Comparison of ENCODE assay signal across 26 cellular contexts in the genomic region with DNA sequence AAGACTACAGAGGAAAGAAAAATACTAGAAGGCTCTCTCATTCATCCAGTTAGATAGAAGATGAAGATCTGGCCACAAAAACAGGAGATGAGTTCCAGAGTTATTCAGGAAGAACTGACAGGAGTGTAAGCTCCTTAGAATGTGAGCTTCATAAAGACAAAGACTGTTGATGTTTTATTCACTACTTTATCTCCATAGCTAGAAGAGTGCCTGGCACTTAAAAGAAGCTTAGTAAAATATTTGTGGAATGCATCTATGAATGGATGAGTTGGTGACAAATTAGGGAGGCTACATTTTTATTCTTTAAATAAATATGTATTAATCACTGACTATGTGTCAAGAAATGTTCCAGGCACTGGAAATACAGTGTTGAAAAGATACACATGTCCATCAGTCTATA. TPM values are rescaled to one million over a fixed set of nuclear protein-coding genes. Genes with fewer than 3 reads are reported as not detected.
DNase-seq lines count a peak whose midpoint lies in the region; ATAC-seq, FAIRE-seq and TF ChIP-seq lines count a peak whose summit lies in the region.
"Had no signal": no experiment of that assay in that cellular context is flagged by ENCODE, and none has a peak within 500 bp of the region (broad histone marks: within the 10 kb centered on the region; RNA-seq: fewer than 3 reads in every experiment).

No MANE protein-coding gene starts in this region.

- TF ChIP-seq CTCF in MCF 10A (IDR thresholded peaks at IDR 0.05; ENCODE audit: unreplicated experiment), result no peak
- no peak for TF ChIP-seq CTCF in breast epithelium (IDR thresholded peaks at IDR 0.05)
- no peak for TF ChIP-seq CTCF in epithelial cell of esophagus (IDR thresholded peaks at IDR 0.05; ENCODE audit: insufficient read depth, low read depth, low read length, missing control alignments)
- no peak for TF ChIP-seq CTCF in keratinocyte (optimal IDR thresholded peaks at IDR 0.05 in 1 of 3, IDR thresholded peaks at IDR 0.05 in 1 of 3, conservative IDR thresholded peaks at IDR 0.05 in 1 of 3; ENCODE audit: extremely low read depth in 1 of 3, insufficient read depth in 2 of 3, low read length in 3 of 3)

- no peak overlapping the region for H2AFZ ChIP-seq in keratinocyte (ENCODE audit: control insufficient read depth, low read length)
- H2AFZ ChIP-seq: GM23248 had no signal

- peak; percentile 68 for FAIRE-seq in keratinocyte (lab: Jason Lieb, UNC)
- FAIRE-seq: A549, GM12891, GM18507, H1 had no signal

- H3K4me1 Mint-ChIP-seq in MCF 10A (ENCODE audit: insufficient read depth, unreplicated experiment), result peaks cover 26% of the 10 kb centered on the region
- H3K4me1 Mint-ChIP-seq: CD4-positive, alpha-beta memory T cell had no signal

- peak overlapping the region; percentile 20 for H3K27ac Mint-ChIP-seq in MCF 10A (ENCODE audit: low read depth, unreplicated experiment)
- H3K27ac Mint-ChIP-seq: CD4-positive, alpha-beta memory T cell had no signal

- H4K20me1 ChIP-seq in keratinocyte (ENCODE audit: control insufficient read depth, extremely low read depth, insufficient read depth, low read length), result no peaks in the 10 kb centered on the region

- no peak overlapping the region for H3K4me3 ChIP-seq in breast epithelium
- no peak overlapping the region for H3K4me3 ChIP-seq in epithelial cell of esophagus (ENCODE audit: low read length)
- no peak overlapping the region for H3K4me3 ChIP-seq in keratinocyte (ENCODE audit: control insufficient read depth in 2 of 3, extremely low read depth in 1 of 3, insufficient read depth in 2 of 3, low read depth in 1 of 3, low read length in 3 of 3)
- H3K4me3 ChIP-seq: A549, GM23248 had no signal

- H3K9me1 ChIP-seq in keratinocyte (ENCODE audit: control insufficient read depth, extremely low read depth, insufficient read depth, low read length), result no peaks in the 10 kb centered on the region

- no peak for TF ChIP-seq POLR2A in breast epithelium (IDR thresholded peaks at IDR 0.05)

- H3K36me3 Mint-ChIP-seq in MCF 10A (ENCODE audit: insufficient read depth, unreplicated experiment), result no peaks in the 10 kb centered on the region
- H3K36me3 Mint-ChIP-seq: CD4-positive, alpha-beta memory T cell had no signal

- H3K4me3 Mint-ChIP-seq in MCF 10A (ENCODE audit: unreplicated experiment), result no peak overlapping the region
- H3K4me3 Mint-ChIP-seq: CD4-positive, alpha-beta memory T cell had no signal

- no TSS peak for BruUV-seq in MCF 10A (replicated peaks; lab: Mats Ljungman, UMichigan)

- no peaks in the 10 kb centered on the region for H3K4me1 ChIP-seq in breast epithelium
- peaks cover 27% of the 10 kb centered on the region for H3K4me1 ChIP-seq in keratinocyte (ENCODE audit: control insufficient read depth, extremely low read depth, insufficient read depth, low read length)
- H3K4me1 ChIP-seq: A549 had no signal

- intact Hi-C loops in MCF 10A (cut with micrococcal nuclease) (no loop called here), breast epithelium (cut with DNase I; ENCODE audit: low total_unique reads) (no loop called here)

- dilution Hi-C loops in keratinocyte (cut with MboI; ENCODE audit: extremely low pct_ligation_motif_present, low sequenced_read_pairs), result no loop called here

- ATAC-seq in GM21515 (IDR thresholded peaks at IDR 0.05; ENCODE audit: unreplicated experiment), result no peak
- ATAC-seq: A549 had no signal

- H3K27ac ChIP-seq in breast epithelium (no peak overlapping the region), keratinocyte (ENCODE audit: control insufficient read depth, insufficient read depth, low read length) (no peak overlapping the region)
- H3K27ac ChIP-seq: 22Rv1, A549, GM23248 had no signal

- no peaks in the 10 kb centered on the region for H3K27me3 Mint-ChIP-seq in MCF 10A (ENCODE audit: insufficient read depth, unreplicated experiment)

- no peaks in the 10 kb centered on the region for H3K27me3 ChIP-seq in breast epithelium
- H3K27me3 ChIP-seq in keratinocyte (ENCODE audit: control insufficient read depth, extremely low read depth, insufficient read depth, low read length), result no peaks in the 10 kb centered on the region

- H3K9ac ChIP-seq in keratinocyte (ENCODE audit: control insufficient read depth, extremely low read depth, insufficient read depth, low read length), result no peak overlapping the region
- H3K9ac ChIP-seq: GM23248 had no signal

- no peaks in the 10 kb centered on the region for H3K36me3 ChIP-seq in breast epithelium
- no peaks in the 10 kb centered on the region for H3K36me3 ChIP-seq in keratinocyte (ENCODE audit: control insufficient read depth in 2 of 2, extremely low read depth in 1 of 2, insufficient read depth in 2 of 2, low read length in 2 of 2)

- no peak for DNase-seq in MCF 10A (ENCODE audit: unreplicated experiment)
- no peak for DNase-seq in breast epithelium (ENCODE audit: low spot score in 2 of 2)
- DNase-seq in epithelial cell of esophagus (ENCODE audit: low read depth), result peak; percentile 18
- no peak for DNase-seq in keratinocyte (ENCODE audit: low read depth, low spot score)
- no peak for DNase-seq in 8988T
- DNase-seq in NK-92 treated with Interleukin-12 subunit alpha and Interleukin-12 subunit beta, amount 100 ng/mL, for 24 hours (lab: John Stamatoyannopoulos, UW), result no peak
- DNase-seq: ACHN; C1 segment of cervical spinal cord; Calu3; CD4-positive, alpha-beta memory T cell; COR-L47; DMS53; DMS79 treated with DMSO at 0.1 percent for 48 hours; GF-D8; GM23248; H7; HCEC 1CT had no signal

- no peaks in the 10 kb centered on the region for H3K9me3 Mint-ChIP-seq in MCF 10A (ENCODE audit: unreplicated experiment)

- POLR2A ChIA-PET in MCF 10A (lab: Yijun Ruan, JAX), result interaction anchor here (1.0 kb wide), 1 partner anchor 23 kb away, joined by 3 read pairs; no protein-coding TSS in a partner anchor

- H3K4me2 ChIP-seq in keratinocyte (ENCODE audit: control insufficient read depth, extremely low read depth, insufficient read depth, low read depth, low read length), result no peak overlapping the region
- H3K4me2 ChIP-seq: A549 had no signal

- no peaks in the 10 kb centered on the region for H3K79me2 ChIP-seq in keratinocyte (ENCODE audit: control insufficient read depth, insufficient read depth, low read length)

- H3K9me3 ChIP-seq in breast epithelium, result no peaks in the 10 kb centered on the region
- H3K9me3 ChIP-seq in keratinocyte (ENCODE audit: control insufficient read depth, low read depth, low read length), result no peaks in the 10 kb centered on the region
- H3K9me3 ChIP-seq: A549 had no signal

- CTCF ChIA-PET in MCF 10A (lab: Yijun Ruan, JAX), result interaction anchor here (0.5 kb wide), 1 partner anchor 57 kb away, joined by 3 read pairs; no protein-coding TSS in a partner anchor

RNA-seq across cellular contexts. Expression of gene CLDN17, which starts 13.8 kb away (rescaled TPM):
- not detected in 2 replicates for total RNA-seq in MCF 10A (2022)
- not detected for total RNA-seq in breast epithelium
- 0.16 to 0.28 TPM in 2 of 3 replicates, not detected in the other for polyA plus RNA-seq in keratinocyte
- polyA plus RNA-seq in keratinocyte (2011; ENCODE audit: low read depth), result 1.7 TPM
- 0.26 TPM in 1 of 2 replicates, not detected in the other for polyA plus RNA-seq in keratinocyte (2011; cell fraction: cytosol; rRNA removed)
- polyA plus RNA-seq in keratinocyte (2011; cell fraction: nucleus; rRNA removed), result 0.42 TPM in 1 of 2 replicates, not detected in the other
- polyA plus RNA-seq in keratinocyte (2012; ENCODE audit: low replicate concordance), result 0.09 and 5.7 TPM in 2 replicates
- not detected in 3 replicates for polyA minus RNA-seq in keratinocyte
- polyA minus RNA-seq in keratinocyte (2011; cell fraction: cytosol; rRNA and poly(A)+ RNA removed), result not detected
- polyA minus RNA-seq in keratinocyte (2011; cell fraction: nucleus; rRNA and poly(A)+ RNA removed), result not detected in 2 replicates
- total RNA-seq: Calu3; CD4-positive, alpha-beta memory T cell; Daoy; G401; GM23248; H1; H7 had no signal
- polyA plus RNA-seq: A549; BJ; CD4-positive, alpha-beta memory T cell; GM23248; H1 had no signal
